Comparison of ENCODE assay signal across 11 cellular contexts in genomic region chr17:77737442-77738265, GRCh38.
DNase-seq lines count a peak whose midpoint lies in the region; ATAC-seq and TF ChIP-seq lines count a peak whose summit lies in the region.
"Had no signal": no experiment of that assay in that cellular context is flagged by ENCODE, and none has a peak within 500 bp of the region (broad histone marks: within the 10 kb centered on the region; RNA-seq: fewer than 3 reads in every experiment).

No MANE protein-coding gene starts in this region.

- 82 to 86% methylated on average over 21 of the region's 21 CpGs for WGBS in lung, 2 donors

- TF ChIP-seq CTCF in lung (IDR thresholded peaks at IDR 0.05; ENCODE audit: control extremely low read depth, extremely low read depth), result no peak

- H3K27me3 ChIP-seq in lung (ENCODE audit: control insufficient read depth, insufficient read depth), result no peaks in the 10 kb centered on the region

- DNase-seq in DMS153 (lab: John Stamatoyannopoulos, UW) (peak; percentile 97), NCI-H1105 (lab: John Stamatoyannopoulos, UW) (peak; percentile 76), NCI-H748 (lab: John Stamatoyannopoulos, UW; ENCODE audit: unreplicated experiment) (peak; percentile 96), lung (ENCODE audit: low spot score) (peak; percentile 47), cerebellum (ENCODE audit: low spot score) (no peak), NK-92 (lab: John Stamatoyannopoulos, UW; ENCODE audit: unreplicated experiment) (no peak)
- DNase-seq in stimulated activated naive CD4-positive, alpha-beta T cell treated with Interleukin-2 at 50 U/mL for 16 hours (lab: John Stamatoyannopoulos, UW), result no peak
- DNase-seq in activated naive CD4-positive, alpha-beta T cell treated with anti-CD3 and anti-CD28 coated beads, Interleukin-2, amount 50 U/mL, for 16 hours, result no peak
- DNase-seq: activated CD4-positive, alpha-beta T cell treated with anti-CD3 and anti-CD28 coated beads, Interleukin-2, amount 10 ng/mL, durations not matched to agents 7 days and 5 days; stimulated activated CD4-positive, alpha-beta T cell treated with anti-CD3 and anti-CD28 coated beads, Interleukin-2, amount 100 ng/mL, for 48 hours had no signal

- no peaks in the 10 kb centered on the region for H3K36me3 ChIP-seq in lung (ENCODE audit: control insufficient read depth in 2 of 2, insufficient read depth in 2 of 2, low read length in 2 of 2)

- no peak for ATAC-seq in lung (ENCODE audit: insufficient read depth, low FRiP score)
- ATAC-seq: activated naive CD4-positive, alpha-beta T cell treated with anti-CD3 and anti-CD28 coated beads, Interleukin-2, amount 50 U/mL, for 72 hours had no signal

- H3K9me3 ChIP-seq in lung (ENCODE audit: control insufficient read depth in 2 of 2, insufficient read depth in 1 of 2, low read length in 1 of 2), result peaks cover 0 to 2% of the 10 kb centered on the region in 2 donors

- peaks cover 0 to 20% of the 10 kb centered on the region in 2 donors for H3K4me1 ChIP-seq in lung (ENCODE audit: control insufficient read depth in 2 of 2, insufficient read depth in 2 of 2, low read length in 2 of 2)

- H3K4me3 ChIP-seq in lung, result no peak overlapping the region

- peak overlapping the region in 1 of 2 donors; percentile 37 for H3K27ac ChIP-seq in lung (ENCODE audit: low read depth in 1 of 2, low read length in 1 of 2)

Comparison
In these comparisons a context has a peak if more than half of its experiments do, and no peak if none do; other contexts are left out.
1. DNase-seq: peak in DMS153 (single experiment), NCI-H1105 (single experiment), NCI-H748 (single experiment) and lung (single experiment); none in stimulated activated naive CD4-positive, alpha-beta T cell treated with Interleukin-2 at 50 U/mL for 16 hours (single experiment), activated naive CD4-positive, alpha-beta T cell treated with anti-CD3 and anti-CD28 coated beads, Interleukin-2, amount 50 U/mL, for 16 hours (single experiment), cerebellum (single experiment) and NK-92 (single experiment).